ENCODE assay signal across 8 cellular contexts in genomic region chr3:128727059-128727458, GRCh38. TPM values are rescaled to one million over a fixed set of nuclear protein-coding genes. Genes with fewer than 3 reads are reported as not detected.
DNase-seq lines count a peak whose midpoint lies in the region; ATAC-seq and TF ChIP-seq lines count a peak whose summit lies in the region.

No MANE protein-coding gene starts in this region.

- TF ChIP-seq POLR2A in HCT116 (IDR thresholded peaks at IDR 0.05; ENCODE audit: borderline replicate concordance, extremely low read depth, insufficient read depth, insufficient read length): no peak

- peak overlapping the region; percentile 74 for H3K27ac Mint-ChIP-seq in activated CD4-positive, alpha-beta memory T cell treated with anti-CD3 and anti-CD28 coated beads, Interleukin-2, amount 10 ng/mL, durations not matched to agents 7 days and 5 days

- H3F3A ChIP-seq in smooth muscle cell (ENCODE audit: low read depth): peaks cover 3% of the 10 kb centered on the region

- BruUV-seq in HCT116 (replicated peaks; lab: Mats Ljungman, UMichigan): no TSS peak

- H3K9me3 ChIP-seq in HCT116 (ENCODE audit: control insufficient read depth in 1 of 2, insufficient read depth in 1 of 2, low read depth in 1 of 2, low read length in 2 of 2) (no peaks in the 10 kb centered on the region), iPS DF 6.9 (ENCODE audit: control insufficient read depth, insufficient read depth, low read length) (no peaks in the 10 kb centered on the region), smooth muscle cell (replicated peaks; ENCODE audit: low read depth) (no peaks in the 10 kb centered on the region)

- TF ChIP-seq RAD21 in HCT116 (IDR thresholded peaks at IDR 0.05; ENCODE audit: low read depth): no peak

- peaks cover 10 to 25% of the 10 kb centered on the region in 2 experiments for H3K4me1 ChIP-seq in HCT116 (ENCODE audit: control insufficient read depth in 1 of 2, insufficient read depth in 2 of 2, low read length in 2 of 2)
- H3K4me1 ChIP-seq in iPS DF 6.9 (ENCODE audit: control insufficient read depth, insufficient read depth, low read length): peaks cover 5% of the 10 kb centered on the region; the same call in 1 of the 2 replicates
- H3K4me1 ChIP-seq in smooth muscle cell (ENCODE audit: low read depth): peaks cover 19% of the 10 kb centered on the region

- peaks cover 54% of the 10 kb centered on the region for H3K4me1 Mint-ChIP-seq in activated CD4-positive, alpha-beta memory T cell treated with anti-CD3 and anti-CD28 coated beads, Interleukin-2, amount 10 ng/mL, durations not matched to agents 7 days and 5 days

- H3K4me3 ChIP-seq in HCT116 (replicated peaks in 1 of 2; ENCODE audit: low read depth in 1 of 2, low read length in 2 of 2) (peak overlapping the region; percentile 86 to 91), iPS DF 6.9 (ENCODE audit: low read length) (peak overlapping the region; percentile 62; the same call in 1 of the 2 replicates), smooth muscle cell (peak overlapping the region; percentile 99)

- ATAC-seq in HCT116: no peak
- no peak for ATAC-seq in HG03521 (IDR thresholded peaks at IDR 0.05; ENCODE audit: unreplicated experiment)

- peaks cover 61% of the 10 kb centered on the region for H3K79me2 ChIP-seq in HCT116 (ENCODE audit: insufficient read depth, low read length)
- peaks cover 64% of the 10 kb centered on the region for H3K79me2 ChIP-seq in smooth muscle cell (ENCODE audit: low read depth)

- CTCF ChIA-PET in HCT116 (lab: Charles Lee): no interaction called here
- CTCF ChIA-PET in activated CD4-positive, alpha-beta memory T cell treated with anti-CD3 and anti-CD28 coated beads, Interleukin-2, amount 10 ng/mL, durations not matched to agents 7 days and 5 days (lab: Charles Lee): interaction anchor here (1.0 to 2.0 kb wide), 3 partner anchors 46 to 68 kb away, joined by 4 to 11 read pairs (median 11); no protein-coding TSS in a partner anchor

- peaks cover 32% of the 10 kb centered on the region for H4K20me1 ChIP-seq in HCT116 (ENCODE audit: insufficient read depth)
- H4K20me1 ChIP-seq in smooth muscle cell (ENCODE audit: low read depth): peaks cover 59% of the 10 kb centered on the region

- RAD21 ChIA-PET in HCT116 (lab: Charles Lee; ENCODE audit: low non-redundant PET in 1 of 2, low total read pairs in 2 of 2, uncharacterized antibody in 2 of 2, unreplicated experiment in 2 of 2): no interaction called here

- WGBS in iPS DF 6.9 (ENCODE audit: insufficient coverage, insufficient read length): no CpG with 5 or more reads among the region's 4 CpGs
- WGBS in smooth muscle cell (ENCODE audit: low lambda C conversion rate): 39% methylated on average over 4 of the region's 4 CpGs

- no peak overlapping the region for H2AFZ ChIP-seq in HCT116 (ENCODE audit: low read depth, low read length, poor library complexity, severe bottlenecking)
- no peak overlapping the region for H2AFZ ChIP-seq in smooth muscle cell (ENCODE audit: low read depth)

- H3K27ac ChIP-seq in HCT116 (ENCODE audit: low read depth, low read length) (peak overlapping the region; percentile 78), iPS DF 6.9 (ENCODE audit: low read length) (no peak overlapping the region), smooth muscle cell (ENCODE audit: low read depth) (peak overlapping the region; percentile 98)

- TF ChIP-seq CTCF in HCT116 (IDR thresholded peaks at IDR 0.05 in 2 of 3, conservative IDR thresholded peaks at IDR 0.05 in 1 of 3; ENCODE audit: borderline replicate concordance in 1 of 3, insufficient read depth in 1 of 3, low read depth in 2 of 3, low read length in 2 of 3) (no peak), smooth muscle cell (IDR thresholded peaks at IDR 0.05; ENCODE audit: borderline replicate concordance, insufficient read depth, poor library complexity, severe bottlenecking) (no peak), GM10266 (IDR thresholded peaks at IDR 0.05; ENCODE audit: control insufficient read depth, insufficient read depth, low read depth, missing control alignments) (no peak)

- H3K36me3 ChIP-seq in HCT116 (ENCODE audit: control insufficient read depth in 1 of 2, insufficient read depth in 2 of 2, low read length in 2 of 2) (no peaks in the 10 kb centered on the region), iPS DF 6.9 (ENCODE audit: control insufficient read depth, insufficient read depth, low read length) (no peaks in the 10 kb centered on the region), smooth muscle cell (ENCODE audit: low read depth) (peaks cover 3% of the 10 kb centered on the region)

- H3K9ac ChIP-seq in HCT116 (ENCODE audit: low read length) (peak overlapping the region; percentile 97), smooth muscle cell (ENCODE audit: low read depth) (peak overlapping the region; percentile 100)

- no peaks in the 10 kb centered on the region for H3K27me3 ChIP-seq in HCT116 (ENCODE audit: insufficient read depth, low read length)
- H3K27me3 ChIP-seq in iPS DF 6.9 (ENCODE audit: control insufficient read depth, insufficient read depth, low read length): no peaks in the 10 kb centered on the region
- H3K27me3 ChIP-seq in smooth muscle cell (ENCODE audit: low read depth): no peaks in the 10 kb centered on the region

- intact Hi-C loops in HCT116 (cut with micrococcal nuclease): loop anchor here (5.0 kb wide), 1 partner anchor 45 kb away; no protein-coding TSS in a partner anchor

- H3K9me2 ChIP-seq in HCT116 (ENCODE audit: insufficient read depth): no peaks in the 10 kb centered on the region

- DNase-seq in HCT116 (ENCODE audit: low read depth, low spot score): no peak
- DNase-seq in activated CD4-positive, alpha-beta memory T cell treated with anti-CD3 and anti-CD28 coated beads, Interleukin-2, amount 10 ng/mL, durations not matched to agents 7 days and 5 days: no peak
- DNase-seq in iPS DF 6.9 (ENCODE audit: low read depth, low spot score): no peak
- DNase-seq in smooth muscle cell (lab: John Stamatoyannopoulos, UW; ENCODE audit: unreplicated experiment): no peak
- no peak for DNase-seq in stimulated activated CD4-positive, alpha-beta T cell treated with anti-CD3 and anti-CD28 coated beads, Interleukin-4, amount 100 ng/mL, for 1 hour
- no peak for DNase-seq in GM10266 (ENCODE audit: extremely low spot score)
- no peak for DNase-seq in mucosa of gallbladder (ENCODE audit: low spot score)

- no peaks in the 10 kb centered on the region for H3K27me3 Mint-ChIP-seq in activated CD4-positive, alpha-beta memory T cell treated with anti-CD3 and anti-CD28 coated beads, Interleukin-2, amount 10 ng/mL, durations not matched to agents 7 days and 5 days

- POLR2A ChIA-PET in HCT116 (lab: Charles Lee): no interaction called here
- POLR2A ChIA-PET in activated CD4-positive, alpha-beta memory T cell treated with anti-CD3 and anti-CD28 coated beads, Interleukin-2, amount 10 ng/mL, durations not matched to agents 7 days and 5 days (lab: Charles Lee): interaction anchor here (0.7 to 4.7 kb wide), 11 partner anchors 9 to 152 kb away, joined by 3 to 42 read pairs (median 4); partner anchors contain the start of genes ACAD9 and RPN1

- peak overlapping the region; percentile 74 for H3K4me2 ChIP-seq in HCT116 (ENCODE audit: low read length)
- H3K4me2 ChIP-seq in smooth muscle cell: peak overlapping the region; percentile 84

- H3K4me3 Mint-ChIP-seq in activated CD4-positive, alpha-beta memory T cell treated with anti-CD3 and anti-CD28 coated beads, Interleukin-2, amount 10 ng/mL, durations not matched to agents 7 days and 5 days: peak overlapping the region; percentile 85

- peaks cover 24% of the 10 kb centered on the region for H3K36me3 Mint-ChIP-seq in activated CD4-positive, alpha-beta memory T cell treated with anti-CD3 and anti-CD28 coated beads, Interleukin-2, amount 10 ng/mL, durations not matched to agents 7 days and 5 days (ENCODE audit: low read depth)

- H3K9me3 Mint-ChIP-seq in activated CD4-positive, alpha-beta memory T cell treated with anti-CD3 and anti-CD28 coated beads, Interleukin-2, amount 10 ng/mL, durations not matched to agents 7 days and 5 days: peaks cover 2% of the 10 kb centered on the region

TF ChIP-seq in HCT116, 20 proteins besides CTCF, POLR2A, EP300 and RAD21:
- TF ChIP-seq ATF3 (IDR thresholded peaks at IDR 0.05) (no peak), JUND (IDR thresholded peaks at IDR 0.05) (no peak)
TF ChIP-seq in HCT116: peak in this region for 0.

RNA-seq across cellular contexts. Expression of gene RAB7A, which starts 1.1 kb away (rescaled TPM):
- total RNA-seq in HCT116 (2021; ENCODE audit: unreplicated experiment): 233 TPM
- 124 and 126 TPM in 2 replicates for polyA plus RNA-seq in HCT116 (2012)
- total RNA-seq in activated CD4-positive, alpha-beta memory T cell treated with anti-CD3 and anti-CD28 coated beads, Interleukin-2, amount 10 ng/mL, durations not matched to agents 7 days and 5 days: 100 to 1,000 TPM; 213 to 225 TPM
- total RNA-seq in smooth muscle cell: 103 and 110 TPM in 2 replicates
- polyA plus RNA-seq in smooth muscle cell: 169 and 190 TPM in 2 replicates
- 194 TPM for total RNA-seq in mucosa of gallbladder
